In the genomic region with DNA sequence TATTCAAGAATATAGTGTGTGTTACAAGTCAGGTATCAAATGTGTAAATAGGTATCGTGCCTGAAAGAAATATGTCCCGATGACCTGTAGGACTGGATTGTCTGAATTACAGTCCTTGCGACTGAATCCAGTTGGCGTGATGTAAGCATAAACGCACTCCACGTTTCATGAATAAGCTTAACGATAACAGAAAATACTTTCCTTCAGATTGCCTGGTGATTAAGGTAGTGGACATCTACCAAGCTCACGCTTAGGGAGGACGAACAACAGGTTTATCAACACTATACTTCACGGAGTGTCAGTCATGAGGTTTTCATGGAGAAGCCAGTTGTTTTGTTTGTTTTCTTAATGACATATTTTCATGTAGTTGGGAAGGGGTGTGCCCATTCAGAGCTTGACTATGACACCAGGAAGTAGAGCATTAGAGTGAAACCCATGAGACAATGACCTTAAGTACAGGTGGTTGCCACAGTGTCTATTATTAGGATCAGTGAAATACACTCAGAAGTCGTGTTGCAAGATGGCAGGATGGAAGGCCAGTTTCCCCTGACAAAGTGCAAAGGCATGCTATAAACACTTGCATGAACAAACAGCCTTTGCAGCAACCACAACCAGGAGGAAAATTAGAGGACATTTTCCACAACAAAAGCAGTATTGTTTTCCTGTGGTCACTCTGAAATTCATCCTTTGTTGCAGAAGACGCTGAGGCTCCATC, we compare ENCODE assay signal across 14 cellular contexts.
A peak's percentile ranks its signal among the peaks of the same experiment; 100 is the strongest.
DNase-seq lines count a peak whose midpoint lies in the region; ATAC-seq, FAIRE-seq and TF ChIP-seq lines count a peak whose summit lies in the region.
"Had no signal": no experiment of that assay in that cellular context is flagged by ENCODE, and none has a peak within 500 bp of the region (broad histone marks: within the 10 kb centered on the region; RNA-seq: fewer than 3 reads in every experiment).

No MANE protein-coding gene starts in this region.

- H3K27ac Mint-ChIP-seq in activated CD8-positive, alpha-beta T cell treated with anti-CD3 and anti-CD28 coated beads for 36 hours: no peak overlapping the region

- H3K27me3 ChIP-seq in GM12878 (replicated peaks in 1 of 2; ENCODE audit: control insufficient read depth in 2 of 2, insufficient read depth in 2 of 2, low read length in 1 of 2): no peaks in the 10 kb centered on the region
- H3K27me3 ChIP-seq in trophoblast cell (ENCODE audit: insufficient read depth, low read length): no peaks in the 10 kb centered on the region
- H3K27me3 ChIP-seq in HAP-1 (ENCODE audit: low read depth): no peaks in the 10 kb centered on the region
- H3K27me3 ChIP-seq: sigmoid colon, tibial nerve had no signal

- no peak overlapping the region for H2AK5ac ChIP-seq in trophoblast cell (ENCODE audit: low read length)

- H3K4me3 Mint-ChIP-seq in activated CD8-positive, alpha-beta T cell treated with anti-CD3 and anti-CD28 coated beads for 36 hours: no peak overlapping the region
- H3K4me3 Mint-ChIP-seq: CD14-positive monocyte had no signal

- no peak overlapping the region for H4K12ac ChIP-seq in trophoblast cell (ENCODE audit: low read depth, low read length)

- H3K36me3 ChIP-seq in GM12878 (ENCODE audit: control insufficient read depth in 2 of 2, insufficient read depth in 2 of 2, low read length in 1 of 2) (no peaks in the 10 kb centered on the region), trophoblast cell (ENCODE audit: control insufficient read depth in 1 of 2, insufficient read depth in 2 of 2, low read length in 2 of 2) (no peaks in the 10 kb centered on the region), HAP-1 (replicated peaks) (no peaks in the 10 kb centered on the region)
- H3K36me3 ChIP-seq: sigmoid colon, tibial nerve had no signal

- H3K4me3 ChIP-seq in GM12865 (ENCODE audit: low read depth, low read length): no peak overlapping the region
- H3K4me3 ChIP-seq in GM12878: no peak overlapping the region
- no peak overlapping the region for H3K4me3 ChIP-seq in trophoblast cell (ENCODE audit: low read depth, low read length)
- no peak overlapping the region for H3K4me3 ChIP-seq in HAP-1
- H3K4me3 ChIP-seq: sigmoid colon, tibial nerve had no signal

- no peak for TF ChIP-seq POLR2A in GM12878 (IDR thresholded peaks at IDR 0.05; ENCODE audit: low read depth, low read length)

- WGBS in GM12878 (ENCODE audit: insufficient coverage, insufficient replicate concordance, low lambda C conversion rate, missing lambda C conversion rate): 80% methylated on average over 12 of the region's 12 CpGs
- WGBS in trophoblast cell (ENCODE audit: extremely low coverage, insufficient coverage, insufficient read length): no CpG with 5 or more reads among the region's 12 CpGs

- FAIRE-seq in GM12878 (lab: Jason Lieb, UNC): no peak

- no peak overlapping the region for H2BK120ac ChIP-seq in trophoblast cell (ENCODE audit: insufficient read depth, low read length, poor library complexity)

- no peaks in the 10 kb centered on the region for H3K27me3 Mint-ChIP-seq in activated CD8-positive, alpha-beta T cell treated with anti-CD3 and anti-CD28 coated beads for 36 hours

- TF ChIP-seq CTCF in GM12865 (IDR thresholded peaks at IDR 0.05; ENCODE audit: insufficient read depth, low read depth, low read length, missing control alignments): no peak
- no peak for TF ChIP-seq CTCF in GM12878 (IDR thresholded peaks at IDR 0.05 in 2 of 3, conservative IDR thresholded peaks at IDR 0.05 in 1 of 3; ENCODE audit: control insufficient read depth in 2 of 3, extremely low read depth in 1 of 3, insufficient read depth in 1 of 3, low read depth in 3 of 3, low read length in 3 of 3)
- no peak for TF ChIP-seq CTCF in activated CD8-positive, alpha-beta T cell treated with anti-CD3 and anti-CD28 coated beads for 36 hours (IDR thresholded peaks at IDR 0.05)

- SMC1A ChIA-PET in GM12878 (lab: Charles Lee; ENCODE audit: uncharacterized antibody, unreplicated experiment): interaction anchor here (0.6 to 1.0 kb wide), 4 partner anchors 9 to 913 kb away, joined by 3 read pairs; no protein-coding TSS in a partner anchor

- no peaks in the 10 kb centered on the region for H3K4me1 ChIP-seq in GM12878 (ENCODE audit: control insufficient read depth, insufficient read depth, low read length)
- no peaks in the 10 kb centered on the region for H3K4me1 ChIP-seq in trophoblast cell (ENCODE audit: control insufficient read depth in 1 of 2, insufficient read depth in 2 of 2, low read length in 2 of 2)
- no peaks in the 10 kb centered on the region for H3K4me1 ChIP-seq in HAP-1
- H3K4me1 ChIP-seq: sigmoid colon had no signal

- no peaks in the 10 kb centered on the region for H4K20me1 ChIP-seq in GM12878 (ENCODE audit: control insufficient read depth, insufficient read depth)

- H3K9me3 ChIP-seq in GM12878 (replicated peaks; ENCODE audit: control insufficient read depth, insufficient read depth, low read length): peaks cover 3% of the 10 kb centered on the region; the same call in 2 of the 3 replicates
- no peaks in the 10 kb centered on the region for H3K9me3 ChIP-seq in trophoblast cell (ENCODE audit: insufficient read depth, low read depth, low read length)
- peaks cover 3% of the 10 kb centered on the region; the same call in 1 of the 2 replicates for H3K9me3 ChIP-seq in HAP-1

- H3K4ac ChIP-seq in trophoblast cell (ENCODE audit: low read depth, low read length): no peak overlapping the region

- H3K79me2 ChIP-seq in GM12878 (ENCODE audit: control insufficient read depth, insufficient read depth, low read length): no peaks in the 10 kb centered on the region
- H3K79me2 ChIP-seq in trophoblast cell (ENCODE audit: control insufficient read depth, insufficient read depth, low read length, poor library complexity): no peaks in the 10 kb centered on the region

- H4K8ac ChIP-seq in trophoblast cell (ENCODE audit: low read depth, low read length): no peak overlapping the region

- CTCF ChIA-PET in GM12878 (lab: Yijun Ruan, JAX): interaction anchor here (0.8 to 1.9 kb wide), 2 partner anchors 10 to 11 kb away, joined by 3 to 7 read pairs; no protein-coding TSS in a partner anchor
- CTCF ChIA-PET in activated CD8-positive, alpha-beta T cell treated with anti-CD3 and anti-CD28 coated beads for 36 hours (lab: Charles Lee): no interaction called here

- H3K9me3 Mint-ChIP-seq in activated CD8-positive, alpha-beta T cell treated with anti-CD3 and anti-CD28 coated beads for 36 hours: peaks cover 4% of the 10 kb centered on the region

- H3K4me1 Mint-ChIP-seq in activated CD8-positive, alpha-beta T cell treated with anti-CD3 and anti-CD28 coated beads for 36 hours (ENCODE audit: low read depth): peaks cover 21% of the 10 kb centered on the region

- TF ChIP-seq EP300 in GM12878 (IDR thresholded peaks at IDR 0.05; ENCODE audit: borderline replicate concordance in 1 of 2, control insufficient read depth in 1 of 2, low read depth in 2 of 2, low read length in 2 of 2): no peak

- RAD21 ChIA-PET in GM12878 (lab: Charles Lee; ENCODE audit: unreplicated experiment): no interaction called here

- no peak overlapping the region for H3K4me2 ChIP-seq in GM12878 (ENCODE audit: control insufficient read depth, insufficient read depth)
- no peak overlapping the region for H3K4me2 ChIP-seq in trophoblast cell (ENCODE audit: low read length)

- peak; percentile 69 for DNase-seq in GM12865 (ENCODE audit: low read depth)
- DNase-seq in GM12878 (ENCODE audit: low read depth, low spot score): no peak
- peak; percentile 82 to 97 for DNase-seq in trophoblast cell
- DNase-seq in middle frontal gyrus (ENCODE audit: extremely low spot score, low spot score): no peak
- no peak for DNase-seq in activated CD8-positive, alpha-beta T cell treated with anti-CD3 and anti-CD28 coated beads for 36 hours
- no peak for DNase-seq in HAP-1 (ENCODE audit: low spot score in 2 of 2)
- no peak for DNase-seq in NCI-H2081 (lab: John Stamatoyannopoulos, UW)
- DNase-seq: amniotic stem cell; effector CD8-positive, alpha-beta T cell; NCI-H187 treated with DMSO at 0.1 percent for 48 hours; sigmoid colon had no signal

- H2AFZ ChIP-seq in GM12878 (ENCODE audit: control insufficient read depth, low read depth, low read length) (no peak overlapping the region), trophoblast cell (ENCODE audit: insufficient read depth, low read length, poor library complexity) (no peak overlapping the region)

- H2BK5ac ChIP-seq in trophoblast cell (ENCODE audit: low read depth, low read length, poor library complexity): no peak overlapping the region

- H3K14ac ChIP-seq in trophoblast cell (ENCODE audit: low read length): no peak overlapping the region

- H3K27ac ChIP-seq in GM12878 (ENCODE audit: control insufficient read depth, insufficient read depth) (no peak overlapping the region), trophoblast cell (ENCODE audit: low read depth, low read length) (no peak overlapping the region)
- H3K27ac ChIP-seq: sigmoid colon, tibial nerve had no signal

- no peak overlapping the region for H3K18ac ChIP-seq in trophoblast cell (ENCODE audit: low read length)

- intact Hi-C loops in GM12878 (cut with micrococcal nuclease; ENCODE audit: unreplicated experiment): no loop called here
- intact Hi-C loops in activated CD8-positive, alpha-beta T cell treated with anti-CD3 and anti-CD28 coated beads for 36 hours (cut with micrococcal nuclease): no loop called here

- no peak for TF ChIP-seq RAD21 in GM12878 (IDR thresholded peaks at IDR 0.05; ENCODE audit: insufficient read depth, low read depth, low read length)

- BruUV-seq in GM12878 (replicated peaks; lab: Mats Ljungman, UMichigan): no TSS peak

- in situ Hi-C loops in GM12878 (cut with MboI) (no loop called here), HAP-1 (cut with MboI; ENCODE audit: low sequenced_read_pairs) (no loop called here)

- POLR2A ChIA-PET in GM12878 (lab: Charles Lee): interaction anchor here (0.8 to 1.4 kb wide), 2 partner anchors 10 to 18 kb away, joined by 3 to 6 read pairs; no protein-coding TSS in a partner anchor
- POLR2A ChIA-PET in activated CD8-positive, alpha-beta T cell treated with anti-CD3 and anti-CD28 coated beads for 36 hours (lab: Charles Lee): no interaction called here

- H3K9ac ChIP-seq in GM12878 (ENCODE audit: control insufficient read depth, insufficient read depth, low read length) (no peak overlapping the region), trophoblast cell (ENCODE audit: low read length) (no peak overlapping the region)

- no peaks in the 10 kb centered on the region for H3K36me3 Mint-ChIP-seq in activated CD8-positive, alpha-beta T cell treated with anti-CD3 and anti-CD28 coated beads for 36 hours (ENCODE audit: low read depth)

- H3K79me1 ChIP-seq in trophoblast cell (ENCODE audit: low read length): no peaks in the 10 kb centered on the region

- H4K91ac ChIP-seq in trophoblast cell (ENCODE audit: low read depth, low read length): no peak overlapping the region

- ATAC-seq in HG02938 (IDR thresholded peaks at IDR 0.05; ENCODE audit: unreplicated experiment): peak; percentile 64
- ATAC-seq in GM12878: peak; percentile 76
- no peak for ATAC-seq in activated CD8-positive, alpha-beta T cell treated with anti-CD3 and anti-CD28 coated beads for 36 hours

- H2BK12ac ChIP-seq in trophoblast cell (ENCODE audit: low read length): no peak overlapping the region

- no peak overlapping the region for H3K23ac ChIP-seq in trophoblast cell (ENCODE audit: low read length)

TF ChIP-seq in GM12878, 131 proteins besides CTCF, POLR2A, EP300 and RAD21 (continues in another document):
- TF ChIP-seq JUND (IDR thresholded peaks at IDR 0.05; ENCODE audit: low read depth, low read length) (no peak), MEF2B (IDR thresholded peaks at IDR 0.05; ENCODE audit: partially characterized antibody, poor library complexity, severe bottlenecking) (peak; percentile 17)

Comparison
In these comparisons a context has a peak if more than half of its experiments do, and no peak if none do; other contexts are left out.
1. DNase-seq: peak in GM12865 (single experiment) and trophoblast cell (2 of 2); none in GM12878 (single experiment), middle frontal gyrus (single experiment), activated CD8-positive, alpha-beta T cell treated with anti-CD3 and anti-CD28 coated beads for 36 hours (single experiment), HAP-1 (0 of 2) and NCI-H2081 (0 of 2).